In genomic region chr10:61793760-61794713, GRCh38 we compare ENCODE assay signal across 15 cellular contexts.
DNase-seq lines count a peak whose midpoint lies in the region; ATAC-seq, FAIRE-seq and TF ChIP-seq lines count a peak whose summit lies in the region.
"Had no signal": no experiment of that assay in that cellular context is flagged by ENCODE, and none has a peak within 500 bp of the region (broad histone marks: within the 10 kb centered on the region; RNA-seq: fewer than 3 reads in every experiment).

No MANE protein-coding gene starts in this region.

- H3K79me2 ChIP-seq in endothelial cell of umbilical vein (ENCODE audit: control insufficient read depth, insufficient read depth, low read length): no peaks in the 10 kb centered on the region
- no peaks in the 10 kb centered on the region for H3K79me2 ChIP-seq in smooth muscle cell (ENCODE audit: low read depth)
- no peaks in the 10 kb centered on the region for H3K79me2 ChIP-seq in GM23338 (replicated peaks; ENCODE audit: insufficient read depth)

- no peaks in the 10 kb centered on the region for H3K36me3 Mint-ChIP-seq in GM23338 (ENCODE audit: low read depth)
- H3K36me3 Mint-ChIP-seq: activated CD4-positive, alpha-beta memory T cell treated with anti-CD3 and anti-CD28 coated beads for 36 hours had no signal

- peaks cover 21% of the 10 kb centered on the region for H3K4me1 ChIP-seq in endothelial cell of umbilical vein (ENCODE audit: control insufficient read depth, extremely low read depth, insufficient read depth, low read length)
- no peaks in the 10 kb centered on the region for H3K4me1 ChIP-seq in smooth muscle cell (ENCODE audit: low read depth)
- H3K4me1 ChIP-seq in GM23338 (ENCODE audit: insufficient read depth): no peaks in the 10 kb centered on the region
- H3K4me1 ChIP-seq: left ventricle myocardium inferior, right lobe of liver had no signal

- no peak overlapping the region for H3K27ac Mint-ChIP-seq in GM23338
- H3K27ac Mint-ChIP-seq: activated CD4-positive, alpha-beta memory T cell treated with anti-CD3 and anti-CD28 coated beads for 36 hours; activated naive CD8-positive, alpha-beta T cell treated with anti-CD3 and anti-CD28 coated beads, Interleukin-2, amount 50 U/mL, for 24 hours had no signal

- intact Hi-C loops in endothelial cell of umbilical vein (cut with micrococcal nuclease): loop anchor here (2.0 to 5.0 kb wide), 2 partner anchors 42 to 43 kb away; no protein-coding TSS in a partner anchor

- no peaks in the 10 kb centered on the region for H3K9me1 ChIP-seq in endothelial cell of umbilical vein (replicated peaks; ENCODE audit: control insufficient read depth, extremely low read depth, insufficient read depth, low read length)

- no peaks in the 10 kb centered on the region for H3K27me3 Mint-ChIP-seq in GM23338 (ENCODE audit: insufficient read depth, low read depth, poor library complexity)
- H3K27me3 Mint-ChIP-seq: activated CD4-positive, alpha-beta memory T cell treated with anti-CD3 and anti-CD28 coated beads for 36 hours; activated naive CD8-positive, alpha-beta T cell treated with anti-CD3 and anti-CD28 coated beads, Interleukin-2, amount 50 U/mL, for 24 hours had no signal

- H3K4me2 ChIP-seq in endothelial cell of umbilical vein (ENCODE audit: insufficient read depth, low read length): peak overlapping the region; percentile 28
- peak overlapping the region; percentile 57 for H3K4me2 ChIP-seq in smooth muscle cell
- no peak overlapping the region for H3K4me2 ChIP-seq in GM23338
- H3K4me2 ChIP-seq: KMS-11 had no signal

- H3K27me3 ChIP-seq in endothelial cell of umbilical vein (ENCODE audit: control insufficient read depth in 2 of 2, insufficient read depth in 2 of 2, low read length in 2 of 2) (no peaks in the 10 kb centered on the region), smooth muscle cell (ENCODE audit: low read depth) (no peaks in the 10 kb centered on the region), GM23338 (ENCODE audit: insufficient read depth) (no peaks in the 10 kb centered on the region)
- H3K27me3 ChIP-seq: right lobe of liver had no signal

- POLR2A ChIA-PET in endothelial cell of umbilical vein (lab: Charles Lee): no interaction called here

- CTCF ChIA-PET in endothelial cell of umbilical vein (lab: Charles Lee): interaction anchor here (1.3 kb wide), 1 partner anchor 41 kb away, joined by 6 read pairs; no protein-coding TSS in a partner anchor

- ATAC-seq in GM18519 (IDR thresholded peaks at IDR 0.05; ENCODE audit: low FRiP score, unreplicated experiment): no peak
- no peak for ATAC-seq in GM23338
- ATAC-seq: activated naive CD8-positive, alpha-beta T cell treated with anti-CD3 and anti-CD28 coated beads, Interleukin-2, amount 50 U/mL, for 24 hours had no signal

- H3K9ac ChIP-seq in endothelial cell of umbilical vein (replicated peaks; ENCODE audit: extremely low read depth, insufficient read depth, low read length): no peak overlapping the region
- peak overlapping the region; percentile 25 for H3K9ac ChIP-seq in smooth muscle cell (ENCODE audit: low read depth)
- H3K9ac ChIP-seq: KMS-11 had no signal

- peak overlapping the region; percentile 20 for H3K27ac ChIP-seq in endothelial cell of umbilical vein (ENCODE audit: insufficient read depth, low read depth, low read length)
- H3K27ac ChIP-seq in smooth muscle cell (ENCODE audit: low read depth): peak overlapping the region; percentile 88
- H3K27ac ChIP-seq in GM23338 (ENCODE audit: low read depth): no peak overlapping the region
- H3K27ac ChIP-seq: 22Rv1, epithelial cell of prostate, KMS-11, left ventricle myocardium inferior, right lobe of liver had no signal

- H3K9me2 ChIP-seq in GM23338 (ENCODE audit: insufficient read depth): no peaks in the 10 kb centered on the region; the same call in 1 of the 2 replicates

- H3K4me1 Mint-ChIP-seq in GM23338: no peaks in the 10 kb centered on the region; the same call in 1 of the 3 replicates
- H3K4me1 Mint-ChIP-seq: activated naive CD8-positive, alpha-beta T cell treated with anti-CD3 and anti-CD28 coated beads, Interleukin-2, amount 50 U/mL, for 24 hours had no signal

- H3K36me3 ChIP-seq in endothelial cell of umbilical vein (ENCODE audit: control insufficient read depth in 2 of 2, extremely low read depth in 1 of 2, insufficient read depth in 2 of 2, low read length in 2 of 2) (no peaks in the 10 kb centered on the region), smooth muscle cell (ENCODE audit: low read depth) (no peaks in the 10 kb centered on the region), GM23338 (ENCODE audit: insufficient read depth) (no peaks in the 10 kb centered on the region)
- H3K36me3 ChIP-seq: left ventricle myocardium inferior, right lobe of liver had no signal

- TF ChIP-seq CTCF in endothelial cell of umbilical vein (IDR thresholded peaks at IDR 0.05; ENCODE audit: extremely low read depth in 1 of 2, insufficient read depth in 1 of 2, low read depth in 1 of 2, low read length in 2 of 2) (no peak), smooth muscle cell (IDR thresholded peaks at IDR 0.05; ENCODE audit: borderline replicate concordance, insufficient read depth, poor library complexity, severe bottlenecking) (no peak), GM23338 (conservative IDR thresholded peaks at IDR 0.05; ENCODE audit: low read depth in 2 of 2) (no peak)

- FAIRE-seq in endothelial cell of umbilical vein (lab: Jason Lieb, UNC): no peak

- DNase-seq in DMS 273 (lab: John Stamatoyannopoulos, UW; ENCODE audit: unreplicated experiment) (peak; percentile 56), DMS 273 treated with DMSO at 0.1 percent for 48 hours (lab: John Stamatoyannopoulos, UW) (no peak), NCI-H510A treated with DMSO at 0.1 percent for 48 hours (lab: John Stamatoyannopoulos, UW) (peak; percentile 21), endothelial cell of umbilical vein (ENCODE audit: low read depth, low spot score) (peak; percentile 70), smooth muscle cell (lab: John Stamatoyannopoulos, UW; ENCODE audit: unreplicated experiment) (peak; percentile 20), midbrain (lab: John Stamatoyannopoulos, UW) (no peak), GM23338 (ENCODE audit: low spot score) (no peak)
- DNase-seq: activated CD4-positive, alpha-beta memory T cell treated with anti-CD3 and anti-CD28 coated beads for 36 hours; activated naive CD8-positive, alpha-beta T cell treated with anti-CD3 and anti-CD28 coated beads, Interleukin-2, amount 50 U/mL, for 24 hours; left ventricle myocardium inferior; right lobe of liver had no signal

- no peaks in the 10 kb centered on the region for H4K20me1 ChIP-seq in endothelial cell of umbilical vein (replicated peaks; ENCODE audit: control insufficient read depth, extremely low read depth, insufficient read depth, low read length)
- H4K20me1 ChIP-seq in smooth muscle cell (ENCODE audit: low read depth): no peaks in the 10 kb centered on the region
- H4K20me1 ChIP-seq in GM23338 (replicated peaks; ENCODE audit: insufficient read depth): no peaks in the 10 kb centered on the region

- no TSS peak for BruUV-seq in endothelial cell of umbilical vein (replicated peaks; lab: Mats Ljungman, UMichigan)

- no peaks in the 10 kb centered on the region for H3K9me3 ChIP-seq in endothelial cell of umbilical vein (replicated peaks; ENCODE audit: control insufficient read depth, insufficient read depth, low read length)
- no peaks in the 10 kb centered on the region for H3K9me3 ChIP-seq in smooth muscle cell (replicated peaks; ENCODE audit: low read depth)
- H3K9me3 ChIP-seq: left ventricle myocardium inferior, right lobe of liver had no signal

- dilution Hi-C loops in endothelial cell of umbilical vein (cut with MboI; ENCODE audit: extremely low pct_ligation_motif_present, low sequenced_read_pairs): no loop called here

- H3F3A ChIP-seq in smooth muscle cell (ENCODE audit: low read depth) (no peaks in the 10 kb centered on the region), GM23338 (replicated peaks; ENCODE audit: low read depth) (no peaks in the 10 kb centered on the region)

- H3K4me3 Mint-ChIP-seq in GM23338: no peak overlapping the region
- H3K4me3 Mint-ChIP-seq: activated CD4-positive, alpha-beta memory T cell treated with anti-CD3 and anti-CD28 coated beads for 36 hours; activated naive CD8-positive, alpha-beta T cell treated with anti-CD3 and anti-CD28 coated beads, Interleukin-2, amount 50 U/mL, for 24 hours had no signal

- no peak overlapping the region for H2AFZ ChIP-seq in endothelial cell of umbilical vein (ENCODE audit: low read depth, low read length)
- no peak overlapping the region for H2AFZ ChIP-seq in smooth muscle cell (ENCODE audit: low read depth)
- H2AFZ ChIP-seq in GM23338: no peak overlapping the region

- H3K4me3 ChIP-seq in endothelial cell of umbilical vein (replicated peaks in 1 of 3; ENCODE audit: insufficient read depth in 1 of 3, low read depth in 1 of 3, low read length in 3 of 3) (no peak overlapping the region), smooth muscle cell (no peak overlapping the region), GM23338 (no peak overlapping the region)
- H3K4me3 ChIP-seq: left ventricle myocardium inferior, right lobe of liver had no signal

- 50% methylated on average over 5 of the region's 5 CpGs for WGBS in smooth muscle cell (ENCODE audit: low lambda C conversion rate)

- no peak for TF ChIP-seq POLR2A in endothelial cell of umbilical vein (IDR thresholded peaks at IDR 0.05; ENCODE audit: low read depth, low read length)

- H3K9me3 Mint-ChIP-seq in GM23338: no peaks in the 10 kb centered on the region; the same call in 2 of the 3 replicates
- H3K9me3 Mint-ChIP-seq: activated CD4-positive, alpha-beta memory T cell treated with anti-CD3 and anti-CD28 coated beads for 36 hours; activated naive CD8-positive, alpha-beta T cell treated with anti-CD3 and anti-CD28 coated beads, Interleukin-2, amount 50 U/mL, for 24 hours had no signal

TF ChIP-seq in endothelial cell of umbilical vein, 7 proteins besides CTCF, POLR2A, EP300 and RAD21:
- peak; percentile 5 for TF ChIP-seq FOS (IDR thresholded peaks at IDR 0.05; ENCODE audit: borderline replicate concordance, insufficient read depth, low read length)
- peak; percentile 30 for TF ChIP-seq POLR2AphosphoS5 (IDR thresholded peaks at IDR 0.05; ENCODE audit: insufficient read depth, low read depth, low read length)
- no peak for TF ChIP-seq MYC (IDR thresholded peaks at IDR 0.05; ENCODE audit: low read depth, low read length)
TF ChIP-seq in endothelial cell of umbilical vein: peak in this region for 2.

TF ChIP-seq in GM23338, 12 proteins besides CTCF, POLR2A, EP300 and RAD21 (continues in another document):
- TF ChIP-seq STAT1 (IDR thresholded peaks at IDR 0.05; ENCODE audit: unreplicated experiment): no peak
- TF ChIP-seq ZNF331 (CRISPR knock-in tag; IDR thresholded peaks at IDR 0.05; ENCODE audit: low read depth): no peak

Comparison
In these comparisons a context has a peak if more than half of its experiments do, and no peak if none do; other contexts are left out.
1. DNase-seq: peak in DMS 273 (single experiment), NCI-H510A treated with DMSO at 0.1 percent for 48 hours (single experiment), endothelial cell of umbilical vein (single experiment) and smooth muscle cell (single experiment); none in DMS 273 treated with DMSO at 0.1 percent for 48 hours (single experiment), midbrain (single experiment) and GM23338 (single experiment).